In genomic region chr2:241702405-241703127, GRCh38 we compare ENCODE assay signal across 8 cellular contexts.
A peak's percentile ranks its signal among the peaks of the same experiment; 100 is the strongest.
DNase-seq lines count a peak whose midpoint lies in the region; ATAC-seq lines count a peak whose summit lies in the region.

No MANE protein-coding gene starts in this region.

- peak; percentile 62 for ATAC-seq in GM18868 (IDR thresholded peaks at IDR 0.05; ENCODE audit: unreplicated experiment)
- peak; percentile 58 for ATAC-seq in HG03097 (IDR thresholded peaks at IDR 0.05; ENCODE audit: low FRiP score, unreplicated experiment)

- DNase-seq in AG08395 (ENCODE audit: low spot score): peak; percentile 94
- DNase-seq in NCI-H2171 treated with DMSO at 0.1 percent for 48 hours (lab: John Stamatoyannopoulos, UW): peak; percentile 52
- peak; percentile 71 to 87 (median 81) for DNase-seq in activated CD4-positive, CD25-positive, alpha-beta regulatory T cell (lab: John Stamatoyannopoulos, UW)
- DNase-seq in central memory CD4-positive, alpha-beta T cell: peak; percentile 86
- peak; percentile 91 for DNase-seq in kidney tubule cell (ENCODE audit: low spot score)
- peak; percentile 88 for DNase-seq in stimulated activated CD4-positive, alpha-beta T cell treated with anti-CD3 and anti-CD28 coated beads, Interleukin-1b, Interleukin-23, amount 100 ng/mL, for 48 hours

Comparison
In these comparisons a context has a peak if more than half of its experiments do, and no peak if none do; other contexts are left out.
1. Peak in every context shown above with its lines: DNase-seq and ATAC-seq.